In the genomic region with DNA sequence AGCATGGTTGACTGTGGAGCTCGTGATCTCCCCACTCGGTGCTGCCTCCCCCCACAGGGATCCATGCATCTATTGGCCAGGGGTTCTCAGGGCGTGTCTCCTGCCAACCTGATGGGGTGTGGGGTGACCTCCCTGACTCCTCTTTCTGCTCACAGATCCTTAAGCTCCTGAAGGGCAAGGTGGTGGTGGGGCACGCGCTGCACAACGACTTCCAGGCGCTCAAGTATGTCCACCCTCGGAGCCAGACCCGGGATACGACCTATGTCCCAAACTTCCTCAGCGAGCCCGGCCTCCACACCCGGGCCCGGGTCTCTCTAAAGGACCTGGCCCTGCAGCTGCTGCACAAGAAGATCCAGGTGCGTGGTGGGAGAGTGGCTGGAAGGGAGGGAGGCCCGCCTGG, we compare ENCODE assay signal across 17 cellular contexts. TPM values are rescaled to one million over a fixed set of nuclear protein-coding genes. Genes with fewer than 3 reads are reported as not detected.
A peak's percentile ranks its signal among the peaks of the same experiment; 100 is the strongest.
DNase-seq lines count a peak whose midpoint lies in the region; ATAC-seq and TF ChIP-seq lines count a peak whose summit lies in the region.
"Had no signal": no experiment of that assay in that cellular context is flagged by ENCODE, and none has a peak within 500 bp of the region (broad histone marks: within the 10 kb centered on the region; RNA-seq: fewer than 3 reads in every experiment).

No MANE protein-coding gene starts in this region.

- no peaks in the 10 kb centered on the region for H3K9me3 Mint-ChIP-seq in chondrocyte (ENCODE audit: low read depth)
- H3K9me3 Mint-ChIP-seq in stimulated activated memory B cell treated with anti-CD40 and anti-IgM and Interleukin-4, amounts not matched to agents 10 μg/mL and 1 μg/mL and 100 μg/mL, for 72 hours: no peaks in the 10 kb centered on the region
- H3K9me3 Mint-ChIP-seq: H9; neural crest cell; stimulated activated naive B cell treated with anti-CD40 and anti-IgM and Interleukin-4, amounts not matched to agents 10 μg/mL and 1 μg/mL and 100 μg/mL, for 72 hours had no signal

- peak overlapping the region in 3 of 4 donors; percentile 54 to 96 (median 79) for H3K27ac ChIP-seq in Peyer's patch
- H3K27ac ChIP-seq: coronary artery, HL-60 had no signal

- H3K27me3 ChIP-seq in Peyer's patch: no peaks in the 10 kb centered on the region

- peaks cover 0 to 11% (median 0%) of the 10 kb centered on the region in 3 donors for H3K36me3 ChIP-seq in Peyer's patch

- no peak overlapping the region for H3K4me3 Mint-ChIP-seq in chondrocyte (ENCODE audit: unreplicated experiment)
- no peak overlapping the region for H3K4me3 Mint-ChIP-seq in stimulated activated memory B cell treated with anti-CD40 and anti-IgM and Interleukin-4, amounts not matched to agents 10 μg/mL and 1 μg/mL and 100 μg/mL, for 72 hours
- H3K4me3 Mint-ChIP-seq: H9; stimulated activated naive B cell treated with anti-CD40 and anti-IgM and Interleukin-4, amounts not matched to agents 10 μg/mL and 1 μg/mL and 100 μg/mL, for 72 hours had no signal

- no peaks in the 10 kb centered on the region for H3K27me3 Mint-ChIP-seq in chondrocyte (ENCODE audit: low read depth)
- no peaks in the 10 kb centered on the region for H3K27me3 Mint-ChIP-seq in stimulated activated memory B cell treated with anti-CD40 and anti-IgM and Interleukin-4, amounts not matched to agents 10 μg/mL and 1 μg/mL and 100 μg/mL, for 72 hours
- H3K27me3 Mint-ChIP-seq: stimulated activated naive B cell treated with anti-CD40 and anti-IgM and Interleukin-4, amounts not matched to agents 10 μg/mL and 1 μg/mL and 100 μg/mL, for 72 hours had no signal

- no peak for ATAC-seq in stimulated activated memory B cell treated with anti-CD40 and anti-IgM and Interleukin-4, amounts not matched to agents 10 μg/mL and 1 μg/mL and 100 μg/mL, for 72 hours
- ATAC-seq in HG02798 (IDR thresholded peaks at IDR 0.05; ENCODE audit: poor library complexity, unreplicated experiment): no peak
- ATAC-seq: stimulated activated naive B cell treated with anti-CD40 and anti-IgM and Interleukin-4, amounts not matched to agents 10 μg/mL and 1 μg/mL and 100 μg/mL, for 72 hours had no signal

- DNase-seq in activated CD8-positive, alpha-beta memory T cell treated with anti-CD3 and anti-CD28 coated beads, Interleukin-2, amount 50 U/mL, for 48 hours: peak; percentile 44
- DNase-seq in activated CD8-positive, alpha-beta memory T cell treated with anti-CD3 and anti-CD28 coated beads, Interleukin-2, amount 50 U/mL, for 4 hours: no peak
- no peak for DNase-seq in Peyer's patch
- peak; percentile 66 for DNase-seq in chondrocyte (ENCODE audit: low spot score)
- DNase-seq in T1000 (lab: John Stamatoyannopoulos, UW): no peak
- DNase-seq in HT-29 (ENCODE audit: low spot score): no peak
- DNase-seq: activated gamma-delta T cell treated with Interleukin-2 at 50 U/mL for 16 hours; H9; hippocampal formation; NCI-H1694 treated with DMSO at 0.1 percent for 48 hours; RPMI8226; stimulated activated naive B cell treated with anti-CD40 and anti-IgM and Interleukin-4, amounts not matched to agents 10 μg/mL and 1 μg/mL and 100 μg/mL, for 72 hours had no signal

- peaks cover 11 to 63% (median 41%) of the 10 kb centered on the region in 4 donors for H3K4me1 ChIP-seq in Peyer's patch

- no peak overlapping the region for H3K27ac Mint-ChIP-seq in chondrocyte (ENCODE audit: unreplicated experiment)
- peak overlapping the region; percentile 88 for H3K27ac Mint-ChIP-seq in stimulated activated memory B cell treated with anti-CD40 and anti-IgM and Interleukin-4, amounts not matched to agents 10 μg/mL and 1 μg/mL and 100 μg/mL, for 72 hours

- peaks cover 30% of the 10 kb centered on the region for H3K36me3 Mint-ChIP-seq in chondrocyte (ENCODE audit: low read depth)
- peaks cover 62% of the 10 kb centered on the region for H3K36me3 Mint-ChIP-seq in stimulated activated memory B cell treated with anti-CD40 and anti-IgM and Interleukin-4, amounts not matched to agents 10 μg/mL and 1 μg/mL and 100 μg/mL, for 72 hours

- TF ChIP-seq POLR2A in Peyer's patch (IDR thresholded peaks at IDR 0.05): no peak

- no peak overlapping the region for H3K4me3 ChIP-seq in Peyer's patch
- H3K4me3 ChIP-seq: coronary artery had no signal

- H3K4me1 Mint-ChIP-seq in chondrocyte (ENCODE audit: low read depth): peaks cover 37% of the 10 kb centered on the region
- H3K4me1 Mint-ChIP-seq in stimulated activated memory B cell treated with anti-CD40 and anti-IgM and Interleukin-4, amounts not matched to agents 10 μg/mL and 1 μg/mL and 100 μg/mL, for 72 hours: peaks cover 73% of the 10 kb centered on the region

- H3K9me3 ChIP-seq in Peyer's patch: no peaks in the 10 kb centered on the region

- no peak for TF ChIP-seq CTCF in Peyer's patch (IDR thresholded peaks at IDR 0.05)
- TF ChIP-seq CTCF in chondrocyte (IDR thresholded peaks at IDR 0.05): no peak

RNA-seq across cellular contexts. Expression of a gene that starts 7.9 kb away (rescaled TPM):
- total RNA-seq in Peyer's patch (10 to 100 TPM in 2 of 4 donors, 1 to 10 TPM in 2; 9.6 to 17.3 (median 11.5) TPM), chondrocyte (28.6 to 30.4 TPM (median 30.2 TPM) in 3 replicates)
- 170 and 177 TPM in 2 replicates for total RNA-seq in HT-29 (2014; rRNA removed; shearing (Covaris generic))

RNA-seq across cellular contexts. Expression of a gene that starts 9.7 kb away (rescaled TPM):
- total RNA-seq in Peyer's patch: 10 to 100 TPM; 50.3 to 90.0 (median 70.6) TPM
- total RNA-seq in chondrocyte: 3.8 to 4.5 TPM (median 4.5 TPM) in 3 replicates
- 59.0 and 60.2 TPM in 2 replicates for total RNA-seq in HT-29 (2014; rRNA removed; shearing (Covaris generic))

Comparison
In these comparisons a context has a peak if more than half of its experiments do, and no peak if none do; other contexts are left out.
1. DNase-seq: peak in activated CD8-positive, alpha-beta memory T cell treated with anti-CD3 and anti-CD28 coated beads, Interleukin-2, amount 50 U/mL, for 48 hours (single experiment) and chondrocyte (single experiment); none in activated CD8-positive, alpha-beta memory T cell treated with anti-CD3 and anti-CD28 coated beads, Interleukin-2, amount 50 U/mL, for 4 hours (single experiment), Peyer's patch (0 of 3), T1000 (single experiment) and HT-29 (single experiment).